8 cellular contexts compared by ENCODE assay signal in the genomic region with DNA sequence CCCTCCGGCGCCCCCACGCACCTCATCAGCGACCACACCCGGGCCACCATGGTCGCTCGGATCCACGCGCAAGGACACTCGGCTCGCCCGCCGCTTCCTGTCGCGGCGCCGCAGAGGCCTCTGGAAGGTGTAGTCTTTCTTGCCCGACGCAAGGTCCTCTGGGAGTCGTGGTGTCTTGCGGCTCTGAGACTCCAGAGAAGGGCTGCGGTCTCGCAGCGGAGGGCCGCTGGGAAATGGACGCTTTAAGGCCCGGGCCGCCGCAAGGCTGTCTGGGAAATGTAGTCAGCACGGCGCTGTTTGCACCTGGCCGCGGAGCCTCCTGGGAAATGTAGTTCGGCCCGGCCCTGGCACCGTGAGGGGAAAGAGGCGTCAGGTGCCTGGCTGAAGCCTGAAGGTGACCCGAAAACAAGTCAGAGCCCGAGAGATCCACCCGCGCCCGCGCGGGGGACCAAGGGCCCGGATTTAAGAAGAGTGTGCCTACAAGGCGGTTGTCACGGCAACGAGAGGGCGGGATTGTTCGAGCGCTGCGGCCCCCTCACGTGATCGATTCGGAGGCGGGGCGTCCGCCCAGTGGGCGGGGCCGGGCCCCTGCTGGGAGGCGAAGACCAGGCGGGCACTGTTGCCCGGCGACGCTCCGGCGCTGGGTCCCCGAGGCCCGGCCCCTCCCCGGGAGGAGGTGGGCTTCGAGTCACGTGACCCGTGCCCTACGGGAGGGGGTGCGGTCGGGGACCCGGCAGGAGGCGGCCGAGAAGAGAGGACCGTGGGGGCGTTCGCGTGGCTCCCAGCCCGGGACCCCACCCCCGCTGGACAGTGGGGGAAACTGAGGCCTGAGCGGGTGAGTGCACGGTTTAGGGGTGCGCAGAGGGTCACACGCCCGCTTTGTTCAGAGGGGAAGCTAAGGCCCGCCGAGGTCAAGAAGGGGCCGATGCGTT. TPM values are rescaled to one million over a fixed set of nuclear protein-coding genes. Genes with fewer than 3 reads are reported as not detected.
A peak's percentile ranks its signal among the peaks of the same experiment; 100 is the strongest.
DNase-seq lines count a peak whose midpoint lies in the region; ATAC-seq and TF ChIP-seq lines count a peak whose summit lies in the region.

Gene HSD11B1L, plus strand, starts transcription at position 591 of the 932 bp plus-strand sequence. CDS start 3,806 bp downstream, outside the sequence.
Gene MICOS13, minus strand, starts transcription at position 80 of the 932 bp plus-strand sequence. Its CDS starts 30 bp downstream, at position 50.

- H3K4me1 Mint-ChIP-seq in dendritic cell treated with granulocyte-macrophage colony-stimulating factor and Interleukin-4, amounts not matched to agents 40 ng/mL and 50 ng/mL, for 4 days (ENCODE audit: low read depth), result peaks cover 22% of the 10 kb centered on the region

- peaks cover 32% of the 10 kb centered on the region for H3K36me3 Mint-ChIP-seq in dendritic cell treated with granulocyte-macrophage colony-stimulating factor and Interleukin-4, amounts not matched to agents 40 ng/mL and 50 ng/mL, for 4 days (ENCODE audit: low read depth)

- DNase-seq in BJ (ENCODE audit: low read depth) (peak; percentile 96), NCI-H526 treated with DMSO at 0.1 percent for 48 hours (lab: John Stamatoyannopoulos, UW) (peak; percentile 92), left lung (peak; percentile 99)
- peak; percentile 97 for DNase-seq in activated CD4-positive, alpha-beta T cell treated with anti-CD3 and anti-CD28 coated beads, Interleukin-2, amount 50 U/mL, for 1 hour
- DNase-seq in stimulated activated CD4-positive, alpha-beta T cell treated with anti-CD3 and anti-CD28 coated beads, Interleukin-2, amount 100 ng/mL, for 48 hours, result peak; percentile 95 to 98

- H3K27me3 ChIP-seq in BJ (ENCODE audit: control insufficient read depth, insufficient read depth, low read length) (no peaks in the 10 kb centered on the region), left lung (no peaks in the 10 kb centered on the region)

- TF ChIP-seq CTCF in BJ (IDR thresholded peaks at IDR 0.05; ENCODE audit: insufficient read depth, low read depth, low read length) (no peak), left lung (IDR thresholded peaks at IDR 0.05) (no peak)

- peak within 1 kb of the TSS; percentile 89 for H3K27ac Mint-ChIP-seq in dendritic cell treated with granulocyte-macrophage colony-stimulating factor and Interleukin-4, amounts not matched to agents 40 ng/mL and 50 ng/mL, for 4 days

- ATAC-seq in GM19324 (IDR thresholded peaks at IDR 0.05; ENCODE audit: low FRiP score, unreplicated experiment), result peak; percentile 88
- ATAC-seq in HG03469 (IDR thresholded peaks at IDR 0.05; ENCODE audit: unreplicated experiment), result peak; percentile 68
- ATAC-seq in left lung, result peak; percentile 96

- POLR2A ChIA-PET in BJ (lab: Charles Lee), result no interaction called here

- peak within 1 kb of the TSS; percentile 84 to 95 for H3K27ac ChIP-seq in left lung

- CTCF ChIA-PET in BJ (lab: Yijun Ruan, JAX), result interaction anchor here (1.0 to 1.6 kb wide), 2 partner anchors 9 kb away, joined by 3 to 8 read pairs; partner anchors contain the start of gene RPL36

- H3K4me3 Mint-ChIP-seq in dendritic cell treated with granulocyte-macrophage colony-stimulating factor and Interleukin-4, amounts not matched to agents 40 ng/mL and 50 ng/mL, for 4 days, result peak within 1 kb of the TSS; percentile 92

- no peaks in the 10 kb centered on the region for H3K9me3 Mint-ChIP-seq in dendritic cell treated with granulocyte-macrophage colony-stimulating factor and Interleukin-4, amounts not matched to agents 40 ng/mL and 50 ng/mL, for 4 days

- no peaks in the 10 kb centered on the region for H3K9me3 ChIP-seq in left lung

- intact Hi-C loops in dendritic cell treated with granulocyte-macrophage colony-stimulating factor and Interleukin-4, amounts not matched to agents 40 ng/mL and 50 ng/mL, for 4 days (cut with micrococcal nuclease), result loop anchor here (1.0 to 2.0 kb wide), 2 partner anchors 40 to 58 kb away; partner anchors contain the start of genes CATSPERD, LONP1, SAFB and SAFB2
- intact Hi-C loops in left lung (cut with DNase I), result no loop called here

- peak within 1 kb of the TSS; percentile 84 for H3K4me3 ChIP-seq in BJ (ENCODE audit: low read depth, low read length)
- H3K4me3 ChIP-seq in left lung, result peak within 1 kb of the TSS; percentile 65 to 83

- H3K36me3 ChIP-seq in BJ (ENCODE audit: control insufficient read depth, insufficient read depth, low read length) (peaks cover 5% of the 10 kb centered on the region), left lung (peaks cover 0 to 20% of the 10 kb centered on the region in 2 donors)

- H3K4me1 ChIP-seq in left lung, result peaks cover 6 to 17% of the 10 kb centered on the region in 2 donors

- peaks cover 11% of the 10 kb centered on the region for H3K27me3 Mint-ChIP-seq in dendritic cell treated with granulocyte-macrophage colony-stimulating factor and Interleukin-4, amounts not matched to agents 40 ng/mL and 50 ng/mL, for 4 days

RNA-seq across cellular contexts. Expression of gene HSD11B1L, which starts in this region (rescaled TPM):
- 5.3 and 5.6 TPM in 2 replicates for polyA plus RNA-seq in BJ (2011; rRNA removed)
- 0.72 and 1.2 TPM in 2 replicates for polyA minus RNA-seq in BJ (2011; rRNA and poly(A)+ RNA removed)
- total RNA-seq in left lung, result 10 to 100 TPM in 1 of 2 donors, 1 to 10 TPM in 1; 5.8 to 10.4 TPM

RNA-seq across cellular contexts. Expression of gene MICOS13, which starts in this region (rescaled TPM):
- 65.2 and 67.8 TPM in 2 replicates for polyA plus RNA-seq in BJ (2011; rRNA removed)
- polyA minus RNA-seq in BJ (2011; rRNA and poly(A)+ RNA removed), result 11.5 and 19.8 TPM in 2 replicates
- total RNA-seq in left lung, result 10 to 100 TPM; 46.7 to 63.3 TPM

Comparison
In these comparisons a context has a peak if more than half of its experiments do, and no peak if none do; other contexts are left out.
1. Peak in every context shown above with its lines: DNase-seq, ATAC-seq, H3K4me3 ChIP-seq and H3K27ac ChIP-seq.